Comparison of ENCODE assay signal across 36 cellular contexts in genomic region chr18:36933552-36933951, GRCh38.
"Had no signal": no experiment of that assay in that cellular context is flagged by ENCODE, and none has a peak within 500 bp of the region (broad histone marks: within the 10 kb centered on the region; RNA-seq: fewer than 3 reads in every experiment).

No MANE protein-coding gene starts in this region.

- H3K4me3 Mint-ChIP-seq: activated B cell treated with CpG ODN at 0.5 μM for 24 hours; activated CD4-positive, alpha-beta memory T cell treated with anti-CD3 and anti-CD28 coated beads for 36 hours; activated naive CD4-positive, alpha-beta T cell treated with anti-CD3 and anti-CD28 coated beads for 36 hours; activated naive CD8-positive, alpha-beta T cell; activated naive CD8-positive, alpha-beta T cell treated with anti-CD3 and anti-CD28 coated beads, Interleukin-2, amount 50 U/mL, for 24 hours; activated T-cell treated with anti-CD3 and anti-CD28 coated beads, Interleukin-2, amount 50 U/mL, for 4 hours; activated T-helper 1 cell treated with anti-CD3 and anti-CD28 coated beads, Interleukin-12 subunit alpha, Interleukin-12 subunit beta, Interleukin-2, Interleukin-4 antibody, amounts not matched to agents 30 ng/mL and 10 ng/mL and 1 ng/mL, durations not matched to agents 14 hours and 24 hours and 36 hours; brain had no signal

- H3K27ac ChIP-seq: PC-9, RWPE1, VCaP had no signal

- H3K27ac Mint-ChIP-seq: activated B cell treated with CpG ODN at 0.5 μM for 24 hours; activated CD4-positive, alpha-beta memory T cell treated with anti-CD3 and anti-CD28 coated beads for 36 hours; activated naive CD4-positive, alpha-beta T cell treated with anti-CD3 and anti-CD28 coated beads for 36 hours; activated naive CD8-positive, alpha-beta T cell; activated naive CD8-positive, alpha-beta T cell treated with anti-CD3 and anti-CD28 coated beads, Interleukin-2, amount 50 U/mL, for 24 hours; activated T-helper 1 cell treated with anti-CD3 and anti-CD28 coated beads, Interleukin-12 subunit alpha, Interleukin-12 subunit beta, Interleukin-2, Interleukin-4 antibody, amounts not matched to agents 30 ng/mL and 10 ng/mL and 1 ng/mL, durations not matched to agents 14 hours and 24 hours and 36 hours; brain had no signal

- ATAC-seq: activated naive CD8-positive, alpha-beta T cell treated with anti-CD3 and anti-CD28 coated beads, Interleukin-2, amount 50 U/mL, for 24 hours; activated T-cell treated with anti-CD3 and anti-CD28 coated beads, Interleukin-2, amount 50 U/mL, for 4 hours had no signal

- H3K36me3 ChIP-seq: MG63 had no signal

- H2AFZ ChIP-seq: PC-9 had no signal

- H3K4me2 ChIP-seq: PC-9 had no signal

- DNase-seq: activated B cell treated with CpG ODN at 0.5 μM for 24 hours; activated CD4-positive, alpha-beta memory T cell treated with anti-CD3 and anti-CD28 coated beads for 36 hours; activated CD4-positive, alpha-beta T cell treated with anti-CD3 and anti-CD28 coated beads for 4 hours; activated CD4-positive, alpha-beta T cell treated with anti-CD3 and anti-CD28 coated beads, Interleukin-2, amount 50 U/mL, for 1 hour; activated CD4-positive, CD25-positive, alpha-beta regulatory T cell treated with anti-CD3 and anti-CD28 coated beads, Interleukin-2, amount 50 U/mL, for 72 hours; activated CD8-positive, alpha-beta memory T cell treated with anti-CD3 and anti-CD28 coated beads, Interleukin-2, amount 50 U/mL, for 4 hours; activated gamma-delta T cell treated with Interleukin-2 at 50 U/mL for 16 hours; activated naive CD4-positive, alpha-beta T cell treated with anti-CD3 and anti-CD28 coated beads for 36 hours; activated naive CD8-positive, alpha-beta T cell treated with anti-CD3 and anti-CD28 coated beads, Interleukin-2, amount 50 U/mL, for 24 hours; activated T-cell treated with anti-CD3 and anti-CD28 coated beads for 4 hours; activated T-cell treated with anti-CD3 and anti-CD28 coated beads, Interleukin-2, amount 50 U/mL, for 4 hours; anterior cingulate cortex; central memory CD4-positive, alpha-beta T cell; Kasumi-1; MG63; NCI-H1092; NCI-H1436 treated with DMSO at 0.1 percent for 48 hours; NCI-H187 treated with DMSO at 0.1 percent for 48 hours; NCI-H2081 treated with DMSO at 0.1 percent for 48 hours; NCI-H345; NCI-H524 treated with DMSO at 0.1 percent for 48 hours; NCI-H748 treated with DMSO at 0.1 percent for 48 hours; PC-9; Right ventricle myocardium superior; SW 1271; T-helper 1 cell; T-helper 2 cell; T-helper 9 cell had no signal

- H3K27me3 Mint-ChIP-seq: activated B cell treated with CpG ODN at 0.5 μM for 24 hours; activated CD4-positive, alpha-beta memory T cell treated with anti-CD3 and anti-CD28 coated beads for 36 hours; activated naive CD8-positive, alpha-beta T cell; activated naive CD8-positive, alpha-beta T cell treated with anti-CD3 and anti-CD28 coated beads, Interleukin-2, amount 50 U/mL, for 24 hours; brain had no signal

- H3K4me3 ChIP-seq: MG63, PC-9 had no signal

- H3K27me3 ChIP-seq: MG63 had no signal

- H3K4me1 Mint-ChIP-seq: activated B cell treated with CpG ODN at 0.5 μM for 24 hours; activated naive CD8-positive, alpha-beta T cell treated with anti-CD3 and anti-CD28 coated beads, Interleukin-2, amount 50 U/mL, for 24 hours had no signal

- FAIRE-seq: bronchial epithelial cell, colon, RCC 7860 had no signal
